1 cellular context compared by ENCODE assay signal in the genomic region with DNA sequence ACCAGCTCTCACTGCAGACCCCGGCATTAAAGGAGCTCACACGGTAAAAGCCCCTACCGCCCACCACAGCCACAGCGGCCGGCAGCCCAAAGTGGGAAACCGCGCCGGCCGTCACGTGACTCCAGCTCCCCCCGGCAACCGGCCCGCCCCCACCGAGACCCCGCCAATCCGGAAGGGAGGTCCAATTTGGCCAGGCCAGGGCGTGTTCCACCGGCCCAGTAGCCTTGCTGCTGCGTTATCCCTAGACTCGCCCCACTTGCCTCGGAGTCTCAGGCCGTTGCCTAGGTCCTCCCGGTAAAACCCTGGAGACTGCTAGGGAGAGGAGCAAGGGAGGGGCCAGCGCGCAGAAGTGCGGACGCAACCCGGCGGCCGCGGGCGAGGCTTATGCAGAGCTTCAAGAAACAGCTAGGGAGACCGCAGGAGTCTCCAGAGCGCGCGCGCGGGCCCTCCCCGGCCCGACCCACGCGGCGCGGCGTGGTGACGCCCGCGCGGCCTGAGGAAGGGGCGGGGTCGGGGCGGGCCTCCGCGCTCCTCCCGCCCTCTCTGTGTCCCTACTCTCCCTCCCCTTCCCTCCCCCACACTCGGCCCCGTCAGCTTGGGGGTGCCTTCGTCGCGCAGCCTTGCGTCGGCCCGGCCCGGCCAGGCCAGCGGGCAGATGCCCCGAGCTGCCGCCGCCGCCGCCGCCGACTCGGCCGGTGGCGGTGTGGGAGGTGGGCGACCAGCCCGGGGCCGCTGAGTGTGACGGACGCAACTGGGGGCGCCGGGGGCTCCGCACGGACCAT.
TF ChIP-seq lines count a peak whose summit lies in the region.

A gene with protein sequence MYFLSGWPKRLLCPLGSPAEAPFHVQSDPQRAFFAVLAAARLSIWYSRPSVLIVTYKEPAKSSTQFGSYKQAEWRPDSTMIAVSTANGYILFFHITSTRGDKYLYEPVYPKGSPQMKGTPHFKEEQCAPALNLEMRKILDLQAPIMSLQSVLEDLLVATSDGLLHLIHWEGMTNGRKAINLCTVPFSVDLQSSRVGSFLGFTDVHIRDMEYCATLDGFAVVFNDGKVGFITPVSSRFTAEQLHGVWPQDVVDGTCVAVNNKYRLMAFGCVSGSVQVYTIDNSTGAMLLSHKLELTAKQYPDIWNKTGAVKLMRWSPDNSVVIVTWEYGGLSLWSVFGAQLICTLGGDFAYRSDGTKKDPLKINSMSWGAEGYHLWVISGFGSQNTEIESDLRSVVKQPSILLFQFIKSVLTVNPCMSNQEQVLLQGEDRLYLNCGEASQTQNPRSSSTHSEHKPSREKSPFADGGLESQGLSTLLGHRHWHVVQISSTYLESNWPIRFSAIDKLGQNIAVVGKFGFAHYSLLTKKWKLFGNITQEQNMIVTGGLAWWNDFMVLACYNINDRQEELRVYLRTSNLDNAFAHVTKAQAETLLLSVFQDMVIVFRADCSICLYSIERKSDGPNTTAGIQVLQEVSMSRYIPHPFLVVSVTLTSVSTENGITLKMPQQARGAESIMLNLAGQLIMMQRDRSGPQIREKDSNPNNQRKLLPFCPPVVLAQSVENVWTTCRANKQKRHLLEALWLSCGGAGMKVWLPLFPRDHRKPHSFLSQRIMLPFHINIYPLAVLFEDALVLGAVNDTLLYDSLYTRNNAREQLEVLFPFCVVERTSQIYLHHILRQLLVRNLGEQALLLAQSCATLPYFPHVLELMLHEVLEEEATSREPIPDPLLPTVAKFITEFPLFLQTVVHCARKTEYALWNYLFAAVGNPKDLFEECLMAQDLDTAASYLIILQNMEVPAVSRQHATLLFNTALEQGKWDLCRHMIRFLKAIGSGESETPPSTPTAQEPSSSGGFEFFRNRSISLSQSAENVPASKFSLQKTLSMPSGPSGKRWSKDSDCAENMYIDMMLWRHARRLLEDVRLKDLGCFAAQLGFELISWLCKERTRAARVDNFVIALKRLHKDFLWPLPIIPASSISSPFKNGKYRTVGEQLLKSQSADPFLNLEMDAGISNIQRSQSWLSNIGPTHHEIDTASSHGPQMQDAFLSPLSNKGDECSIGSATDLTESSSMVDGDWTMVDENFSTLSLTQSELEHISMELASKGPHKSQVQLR (N-terminal part only) (plus strand): TSS at position 578 of the 782 bp plus-strand sequence. CDS start 203 bp downstream, at position 781.

TF ChIP-seq in K562, 482 proteins besides CTCF, POLR2A, EP300 and RAD21 (continued from another document):
- TF ChIP-seq, protein P1, sequence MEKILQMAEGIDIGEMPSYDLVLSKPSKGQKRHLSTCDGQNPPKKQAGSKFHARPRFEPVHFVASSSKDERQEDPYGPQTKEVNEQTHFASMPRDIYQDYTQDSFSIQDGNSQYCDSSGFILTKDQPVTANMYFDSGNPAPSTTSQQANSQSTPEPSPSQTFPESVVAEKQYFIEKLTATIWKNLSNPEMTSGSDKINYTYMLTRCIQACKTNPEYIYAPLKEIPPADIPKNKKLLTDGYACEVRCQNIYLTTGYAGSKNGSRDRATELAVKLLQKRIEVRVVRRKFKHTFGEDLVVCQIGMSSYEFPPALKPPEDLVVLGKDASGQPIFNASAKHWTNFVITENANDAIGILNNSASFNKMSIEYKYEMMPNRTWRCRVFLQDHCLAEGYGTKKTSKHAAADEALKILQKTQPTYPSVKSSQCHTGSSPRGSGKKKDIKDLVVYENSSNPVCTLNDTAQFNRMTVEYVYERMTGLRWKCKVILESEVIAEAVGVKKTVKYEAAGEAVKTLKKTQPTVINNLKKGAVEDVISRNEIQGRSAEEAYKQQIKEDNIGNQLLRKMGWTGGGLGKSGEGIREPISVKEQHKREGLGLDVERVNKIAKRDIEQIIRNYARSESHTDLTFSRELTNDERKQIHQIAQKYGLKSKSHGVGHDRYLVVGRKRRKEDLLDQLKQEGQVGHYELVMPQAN (IDR thresholded peaks at IDR 0.05; ENCODE audit: borderline replicate concordance), result peak; percentile 37; the same call in 1 of the 2 replicates
- TF ChIP-seq XRCC3 (IDR thresholded peaks at IDR 0.05) (no peak), NONO (IDR thresholded peaks at IDR 0.05; ENCODE audit: low read depth in 2 of 2, low read length in 1 of 2) (peak in 1 of 2 experiments; percentile 85; a peak in 2 of 4 replicates), CCNT2 (IDR thresholded peaks at IDR 0.05; ENCODE audit: borderline replicate concordance, extremely low read depth, insufficient read length, low read depth, low read length) (peak; percentile 69), NFXL1 (CRISPR knock-in tag; IDR thresholded peaks at IDR 0.05) (no peak), HDAC3 (IDR thresholded peaks at IDR 0.05; ENCODE audit: borderline replicate concordance, partially characterized antibody) (no peak), DNMT1 (IDR thresholded peaks at IDR 0.05) (no peak), NELFE (IDR thresholded peaks at IDR 0.05; ENCODE audit: insufficient read depth, insufficient read length) (no peak), LCOR (CRISPR knock-in tag; IDR thresholded peaks at IDR 0.05) (peak; percentile 49; the same call in 1 of the 2 replicates), ZC3H8 (IDR thresholded peaks at IDR 0.05) (no peak), ZNF121 (CRISPR knock-in tag; conservative IDR thresholded peaks at IDR 0.05) (no peak), FOSL1 (tag; conservative IDR thresholded peaks at IDR 0.05) (no peak), TBL1XR1 (IDR thresholded peaks at IDR 0.05; ENCODE audit: low read length in 2 of 2) (0 out of 4 replicates have a peak, but pooled peaks of 1 of the 2 experiments have one; percentile 34), NFE2L1 (tag; IDR thresholded peaks at IDR 0.05; ENCODE audit: borderline replicate concordance, low read depth) (no peak), CSDE1 (IDR thresholded peaks at IDR 0.05) (no peak), NR1H2 (CRISPR knock-in tag; IDR thresholded peaks at IDR 0.05) (no peak), PTRF (tag; IDR thresholded peaks at IDR 0.05) (no peak), POLR3A (IDR thresholded peaks at IDR 0.05; ENCODE audit: borderline replicate concordance, extremely low read depth, insufficient read depth, insufficient read length) (no peak), EGR1 (conservative IDR thresholded peaks at IDR 0.05) (peak; percentile 64)
- TF ChIP-seq, protein P2, sequence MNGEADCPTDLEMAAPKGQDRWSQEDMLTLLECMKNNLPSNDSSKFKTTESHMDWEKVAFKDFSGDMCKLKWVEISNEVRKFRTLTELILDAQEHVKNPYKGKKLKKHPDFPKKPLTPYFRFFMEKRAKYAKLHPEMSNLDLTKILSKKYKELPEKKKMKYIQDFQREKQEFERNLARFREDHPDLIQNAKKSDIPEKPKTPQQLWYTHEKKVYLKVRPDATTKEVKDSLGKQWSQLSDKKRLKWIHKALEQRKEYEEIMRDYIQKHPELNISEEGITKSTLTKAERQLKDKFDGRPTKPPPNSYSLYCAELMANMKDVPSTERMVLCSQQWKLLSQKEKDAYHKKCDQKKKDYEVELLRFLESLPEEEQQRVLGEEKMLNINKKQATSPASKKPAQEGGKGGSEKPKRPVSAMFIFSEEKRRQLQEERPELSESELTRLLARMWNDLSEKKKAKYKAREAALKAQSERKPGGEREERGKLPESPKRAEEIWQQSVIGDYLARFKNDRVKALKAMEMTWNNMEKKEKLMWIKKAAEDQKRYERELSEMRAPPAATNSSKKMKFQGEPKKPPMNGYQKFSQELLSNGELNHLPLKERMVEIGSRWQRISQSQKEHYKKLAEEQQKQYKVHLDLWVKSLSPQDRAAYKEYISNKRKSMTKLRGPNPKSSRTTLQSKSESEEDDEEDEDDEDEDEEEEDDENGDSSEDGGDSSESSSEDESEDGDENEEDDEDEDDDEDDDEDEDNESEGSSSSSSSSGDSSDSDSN (IDR thresholded peaks at IDR 0.05; ENCODE audit: borderline replicate concordance in 1 of 2, low read depth in 2 of 2, low read length in 2 of 2), result peak; percentile 25 to 29; a peak in 1 of 4 replicates
- TF ChIP-seq, protein P3, sequence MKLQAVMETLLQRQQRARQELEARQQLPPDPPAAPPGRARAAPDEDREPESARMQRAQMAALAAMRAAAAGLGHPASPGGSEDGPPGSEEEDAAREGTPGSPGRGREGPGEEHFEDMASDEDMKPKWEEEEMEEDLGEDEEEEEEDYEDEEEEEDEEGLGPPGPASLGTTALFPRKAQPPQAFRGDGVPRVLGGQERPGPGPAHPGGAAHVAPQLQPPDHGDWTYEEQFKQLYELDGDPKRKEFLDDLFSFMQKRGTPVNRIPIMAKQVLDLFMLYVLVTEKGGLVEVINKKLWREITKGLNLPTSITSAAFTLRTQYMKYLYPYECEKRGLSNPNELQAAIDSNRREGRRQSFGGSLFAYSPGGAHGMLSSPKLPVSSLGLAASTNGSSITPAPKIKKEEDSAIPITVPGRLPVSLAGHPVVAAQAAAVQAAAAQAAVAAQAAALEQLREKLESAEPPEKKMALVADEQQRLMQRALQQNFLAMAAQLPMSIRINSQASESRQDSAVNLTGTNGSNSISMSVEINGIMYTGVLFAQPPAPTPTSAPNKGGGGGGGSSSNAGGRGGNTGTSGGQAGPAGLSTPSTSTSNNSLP (IDR thresholded peaks at IDR 0.05; ENCODE audit: borderline replicate concordance, low read depth, low read length), result no peak
- TF ChIP-seq, protein P4, sequence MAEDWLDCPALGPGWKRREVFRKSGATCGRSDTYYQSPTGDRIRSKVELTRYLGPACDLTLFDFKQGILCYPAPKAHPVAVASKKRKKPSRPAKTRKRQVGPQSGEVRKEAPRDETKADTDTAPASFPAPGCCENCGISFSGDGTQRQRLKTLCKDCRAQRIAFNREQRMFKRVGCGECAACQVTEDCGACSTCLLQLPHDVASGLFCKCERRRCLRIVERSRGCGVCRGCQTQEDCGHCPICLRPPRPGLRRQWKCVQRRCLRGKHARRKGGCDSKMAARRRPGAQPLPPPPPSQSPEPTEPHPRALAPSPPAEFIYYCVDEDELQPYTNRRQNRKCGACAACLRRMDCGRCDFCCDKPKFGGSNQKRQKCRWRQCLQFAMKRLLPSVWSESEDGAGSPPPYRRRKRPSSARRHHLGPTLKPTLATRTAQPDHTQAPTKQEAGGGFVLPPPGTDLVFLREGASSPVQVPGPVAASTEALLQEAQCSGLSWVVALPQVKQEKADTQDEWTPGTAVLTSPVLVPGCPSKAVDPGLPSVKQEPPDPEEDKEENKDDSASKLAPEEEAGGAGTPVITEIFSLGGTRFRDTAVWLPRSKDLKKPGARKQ (CRISPR knock-in tag; IDR thresholded peaks at IDR 0.05), result no peak
- TF ChIP-seq, protein P5, sequence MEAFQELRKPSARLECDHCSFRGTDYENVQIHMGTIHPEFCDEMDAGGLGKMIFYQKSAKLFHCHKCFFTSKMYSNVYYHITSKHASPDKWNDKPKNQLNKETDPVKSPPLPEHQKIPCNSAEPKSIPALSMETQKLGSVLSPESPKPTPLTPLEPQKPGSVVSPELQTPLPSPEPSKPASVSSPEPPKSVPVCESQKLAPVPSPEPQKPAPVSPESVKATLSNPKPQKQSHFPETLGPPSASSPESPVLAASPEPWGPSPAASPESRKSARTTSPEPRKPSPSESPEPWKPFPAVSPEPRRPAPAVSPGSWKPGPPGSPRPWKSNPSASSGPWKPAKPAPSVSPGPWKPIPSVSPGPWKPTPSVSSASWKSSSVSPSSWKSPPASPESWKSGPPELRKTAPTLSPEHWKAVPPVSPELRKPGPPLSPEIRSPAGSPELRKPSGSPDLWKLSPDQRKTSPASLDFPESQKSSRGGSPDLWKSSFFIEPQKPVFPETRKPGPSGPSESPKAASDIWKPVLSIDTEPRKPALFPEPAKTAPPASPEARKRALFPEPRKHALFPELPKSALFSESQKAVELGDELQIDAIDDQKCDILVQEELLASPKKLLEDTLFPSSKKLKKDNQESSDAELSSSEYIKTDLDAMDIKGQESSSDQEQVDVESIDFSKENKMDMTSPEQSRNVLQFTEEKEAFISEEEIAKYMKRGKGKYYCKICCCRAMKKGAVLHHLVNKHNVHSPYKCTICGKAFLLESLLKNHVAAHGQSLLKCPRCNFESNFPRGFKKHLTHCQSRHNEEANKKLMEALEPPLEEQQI (IDR thresholded peaks at IDR 0.05), result no peak
- TF ChIP-seq, protein P6, sequence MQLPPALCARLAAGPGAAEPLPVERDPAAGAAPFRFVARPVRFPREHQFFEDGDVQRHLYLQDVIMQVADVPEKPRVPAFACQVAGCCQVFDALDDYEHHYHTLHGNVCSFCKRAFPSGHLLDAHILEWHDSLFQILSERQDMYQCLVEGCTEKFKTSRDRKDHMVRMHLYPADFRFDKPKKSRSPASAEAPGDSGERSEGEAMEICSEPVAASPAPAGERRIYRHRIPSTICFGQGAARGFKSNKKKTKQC (CRISPR knock-in tag; IDR thresholded peaks at IDR 0.05), result no peak
- TF ChIP-seq, protein P7, sequence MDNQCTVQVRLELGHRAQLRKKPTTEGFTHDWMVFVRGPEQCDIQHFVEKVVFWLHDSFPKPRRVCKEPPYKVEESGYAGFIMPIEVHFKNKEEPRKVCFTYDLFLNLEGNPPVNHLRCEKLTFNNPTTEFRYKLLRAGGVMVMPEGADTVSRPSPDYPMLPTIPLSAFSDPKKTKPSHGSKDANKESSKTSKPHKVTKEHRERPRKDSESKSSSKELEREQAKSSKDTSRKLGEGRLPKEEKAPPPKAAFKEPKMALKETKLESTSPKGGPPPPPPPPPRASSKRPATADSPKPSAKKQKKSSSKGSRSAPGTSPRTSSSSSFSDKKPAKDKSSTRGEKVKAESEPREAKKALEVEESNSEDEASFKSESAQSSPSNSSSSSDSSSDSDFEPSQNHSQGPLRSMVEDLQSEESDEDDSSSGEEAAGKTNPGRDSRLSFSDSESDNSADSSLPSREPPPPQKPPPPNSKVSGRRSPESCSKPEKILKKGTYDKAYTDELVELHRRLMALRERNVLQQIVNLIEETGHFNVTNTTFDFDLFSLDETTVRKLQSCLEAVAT (IDR thresholded peaks at IDR 0.05), result no peak
